ENCODE assay signal across 19 cellular contexts in the genomic region with DNA sequence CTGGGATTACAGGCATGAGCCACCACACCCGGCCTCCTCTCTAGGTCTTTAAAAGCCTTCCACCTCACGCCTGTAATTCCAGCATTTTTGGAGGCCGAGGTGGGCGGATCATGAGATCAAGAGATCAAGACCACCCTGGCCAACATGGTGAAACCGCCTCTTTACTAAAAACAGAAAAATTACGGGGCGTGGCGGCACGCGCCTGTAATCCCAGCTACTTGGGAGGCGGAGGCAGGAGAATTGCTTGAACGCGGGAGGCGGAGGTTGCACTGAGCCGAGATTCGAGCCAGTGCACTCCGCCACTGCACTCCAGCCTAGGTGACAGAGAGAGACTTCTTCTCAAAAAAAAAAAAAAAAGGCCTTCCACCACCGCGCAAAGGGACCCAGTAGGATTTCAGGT. TPM values are rescaled to one million over a fixed set of nuclear protein-coding genes. Genes with fewer than 3 reads are reported as not detected.
DNase-seq lines count a peak whose midpoint lies in the region; ATAC-seq and TF ChIP-seq lines count a peak whose summit lies in the region.
"Had no signal": no experiment of that assay in that cellular context is flagged by ENCODE, and none has a peak within 500 bp of the region (broad histone marks: within the 10 kb centered on the region; RNA-seq: fewer than 3 reads in every experiment).

No MANE protein-coding gene starts in this region.

- H3K9me3 Mint-ChIP-seq in memory B cell = no peaks in the 10 kb centered on the region
- H3K9me3 Mint-ChIP-seq: T-helper 1 cell treated with Interleukin-12 subunit alpha and Interleukin-12 subunit beta and Interleukin-4 antibody, amounts not matched to agents 30 μg/mL and 1 μg/mL, for 36 hours had no signal

- intact Hi-C loops in left ventricle myocardium inferior (cut with micrococcal nuclease) (no loop called here), Right ventricle myocardium inferior (cut with DNase I) (loop anchor here (10.0 kb wide), 1 partner anchor 381 kb away; the partner anchor contains the start of gene NBEAL1)

- H3K27me3 ChIP-seq in left ventricle myocardium inferior (ENCODE audit: low read depth) = no peaks in the 10 kb centered on the region
- H3K27me3 ChIP-seq: cardiac muscle cell, MG63 had no signal

- peaks cover 24% of the 10 kb centered on the region for H3K4me1 Mint-ChIP-seq in memory B cell

- peaks cover 9% of the 10 kb centered on the region for H3K36me3 Mint-ChIP-seq in memory B cell

- H3K4me1 ChIP-seq in left ventricle myocardium inferior = peaks cover 31% of the 10 kb centered on the region

- no peaks in the 10 kb centered on the region for H3K27me3 Mint-ChIP-seq in memory B cell

- H3K9me3 ChIP-seq in left ventricle myocardium inferior (replicated peaks) = no peaks in the 10 kb centered on the region
- H3K9me3 ChIP-seq: lower lobe of right lung, MG63 had no signal

- no peak for DNase-seq in left ventricle myocardium inferior
- no peak for DNase-seq in Right ventricle myocardium inferior (ENCODE audit: missing footprints)
- no peak for DNase-seq in memory B cell (ENCODE audit: low spot score in 2 of 2)
- DNase-seq in NCI-H82 treated with DMSO at 0.1 percent for 48 hours (lab: John Stamatoyannopoulos, UW; ENCODE audit: unreplicated experiment) = no peak
- no peak for DNase-seq in NCI-H82 (lab: John Stamatoyannopoulos, UW)
- DNase-seq: activated CD4-positive, alpha-beta T cell treated with anti-CD3 and anti-CD28 coated beads for 48 hours; activated gamma-delta T cell; foreskin fibroblast; GM23248; lower lobe of right lung; MG63; NCI-H2107; occipital lobe; RPMI8226 had no signal

- no peak for ATAC-seq in Right ventricle myocardium inferior
- no peak for ATAC-seq in memory B cell (ENCODE audit: low read depth)
- ATAC-seq in GM19452 (IDR thresholded peaks at IDR 0.05; ENCODE audit: unreplicated experiment) = no peak
- ATAC-seq: lower lobe of right lung had no signal

- TF ChIP-seq CTCF in left ventricle myocardium inferior (IDR thresholded peaks at IDR 0.05; ENCODE audit: borderline replicate concordance) (no peak), VCaP (conservative IDR thresholded peaks at IDR 0.05) (no peak)

- no peaks in the 10 kb centered on the region for H3K36me3 ChIP-seq in left ventricle myocardium inferior
- H3K36me3 ChIP-seq: cardiac muscle cell, lower lobe of right lung, MG63 had no signal

- no peak overlapping the region for H3K4me3 Mint-ChIP-seq in memory B cell

- H3K4me3 ChIP-seq in left ventricle myocardium inferior = no peak overlapping the region

- H3K27ac Mint-ChIP-seq in memory B cell = peak overlapping the region; percentile 94

- peak overlapping the region; percentile 94 for H3K27ac ChIP-seq in left ventricle myocardium inferior (replicated peaks)
- H3K27ac ChIP-seq in VCaP = peak overlapping the region; percentile 96
- H3K27ac ChIP-seq in temporal lobe (ENCODE audit: low read depth, low read length) = peak overlapping the region; percentile 85
- H3K27ac ChIP-seq: GM23248 had no signal

RNA-seq across cellular contexts. Expression of gene FAM117B, which starts 1.3 kb away (rescaled TPM):
- total RNA-seq in left ventricle myocardium inferior (2.4 TPM), Right ventricle myocardium inferior (2.4 TPM), temporal lobe (50.4 TPM)

Comparison
In these comparisons a context has a peak if more than half of its experiments do, and no peak if none do; other contexts are left out.
1. RNA of gene FAM117B, which starts 1.3 kb away (total RNA-seq): 50.4 TPM in temporal lobe (single experiment); 2.4 TPM in left ventricle myocardium inferior (single experiment) and 2.4 TPM in Right ventricle myocardium inferior (single experiment); every median in the first group is over 10 times any median in the second.
2. Peak in every context shown above with its lines, with median percentiles within 50 percentile points of each other: H3K27ac ChIP-seq.